ENCODE assay signal across 1 cellular context in the genomic region with DNA sequence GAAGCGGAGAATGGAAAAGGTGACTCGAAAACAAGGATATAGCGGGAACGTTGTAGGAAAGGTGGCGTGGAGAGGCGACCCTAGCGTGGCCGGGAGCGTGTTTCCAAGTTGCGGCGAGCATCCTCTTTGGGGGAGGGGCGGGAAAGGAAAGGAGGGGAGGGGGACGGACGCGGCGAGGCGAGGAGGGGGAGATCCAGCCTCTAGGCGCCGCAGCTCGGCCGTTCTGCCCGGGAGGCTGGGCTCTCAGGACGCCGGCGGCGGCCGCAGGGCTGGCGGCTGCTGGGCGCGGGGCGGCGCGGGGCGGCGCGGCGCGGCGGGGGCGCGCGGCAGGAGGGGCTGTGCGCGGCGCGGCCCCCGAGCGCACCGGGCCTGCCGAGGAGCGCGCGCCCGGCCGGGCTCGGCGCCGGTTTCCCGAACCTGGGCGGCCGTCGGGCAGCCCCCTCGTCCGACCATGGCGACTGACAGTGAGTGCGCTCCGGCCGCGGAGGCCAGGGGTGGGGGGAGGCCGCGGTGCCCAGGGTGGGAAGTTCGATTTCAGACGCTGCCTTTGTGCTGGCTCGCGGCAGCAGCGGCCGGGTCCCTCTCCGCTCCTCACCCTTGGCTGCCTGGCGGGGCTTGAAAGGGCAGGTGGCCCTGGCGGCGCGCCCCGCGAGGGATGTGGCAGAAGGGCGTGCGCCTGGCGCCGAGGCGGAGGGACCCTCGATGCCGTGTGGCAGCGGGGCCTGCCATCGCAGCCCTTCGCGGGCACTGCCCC.
TF ChIP-seq lines count a peak whose summit lies in the region.

A gene (plus strand): TSS at position 357 of the 754 bp plus-strand sequence.

TF ChIP-seq in neural cell, 6 proteins besides CTCF, POLR2A, EP300 and RAD21 (continued from another document):
- TF ChIP-seq, protein P1, sequence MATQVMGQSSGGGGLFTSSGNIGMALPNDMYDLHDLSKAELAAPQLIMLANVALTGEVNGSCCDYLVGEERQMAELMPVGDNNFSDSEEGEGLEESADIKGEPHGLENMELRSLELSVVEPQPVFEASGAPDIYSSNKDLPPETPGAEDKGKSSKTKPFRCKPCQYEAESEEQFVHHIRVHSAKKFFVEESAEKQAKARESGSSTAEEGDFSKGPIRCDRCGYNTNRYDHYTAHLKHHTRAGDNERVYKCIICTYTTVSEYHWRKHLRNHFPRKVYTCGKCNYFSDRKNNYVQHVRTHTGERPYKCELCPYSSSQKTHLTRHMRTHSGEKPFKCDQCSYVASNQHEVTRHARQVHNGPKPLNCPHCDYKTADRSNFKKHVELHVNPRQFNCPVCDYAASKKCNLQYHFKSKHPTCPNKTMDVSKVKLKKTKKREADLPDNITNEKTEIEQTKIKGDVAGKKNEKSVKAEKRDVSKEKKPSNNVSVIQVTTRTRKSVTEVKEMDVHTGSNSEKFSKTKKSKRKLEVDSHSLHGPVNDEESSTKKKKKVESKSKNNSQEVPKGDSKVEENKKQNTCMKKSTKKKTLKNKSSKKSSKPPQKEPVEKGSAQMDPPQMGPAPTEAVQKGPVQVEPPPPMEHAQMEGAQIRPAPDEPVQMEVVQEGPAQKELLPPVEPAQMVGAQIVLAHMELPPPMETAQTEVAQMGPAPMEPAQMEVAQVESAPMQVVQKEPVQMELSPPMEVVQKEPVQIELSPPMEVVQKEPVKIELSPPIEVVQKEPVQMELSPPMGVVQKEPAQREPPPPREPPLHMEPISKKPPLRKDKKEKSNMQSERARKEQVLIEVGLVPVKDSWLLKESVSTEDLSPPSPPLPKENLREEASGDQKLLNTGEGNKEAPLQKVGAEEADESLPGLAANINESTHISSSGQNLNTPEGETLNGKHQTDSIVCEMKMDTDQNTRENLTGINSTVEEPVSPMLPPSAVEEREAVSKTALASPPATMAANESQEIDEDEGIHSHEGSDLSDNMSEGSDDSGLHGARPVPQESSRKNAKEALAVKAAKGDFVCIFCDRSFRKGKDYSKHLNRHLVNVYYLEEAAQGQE (IDR thresholded peaks at IDR 0.05; ENCODE audit: borderline replicate concordance) = peak; percentile 45
